12 cellular contexts compared by ENCODE assay signal in genomic region chr21:37710555-37711293, GRCh38.
DNase-seq lines count a peak whose midpoint lies in the region; ATAC-seq and TF ChIP-seq lines count a peak whose summit lies in the region.
"Had no signal": no experiment of that assay in that cellular context is flagged by ENCODE, and none has a peak within 500 bp of the region (broad histone marks: within the 10 kb centered on the region; RNA-seq: fewer than 3 reads in every experiment).

No MANE protein-coding gene starts in this region.

- no peaks in the 10 kb centered on the region for H3K4me1 ChIP-seq in psoas muscle

- H3K27ac ChIP-seq in psoas muscle = no peak overlapping the region

- H3K9me3 ChIP-seq in psoas muscle = peaks cover 6% of the 10 kb centered on the region

- intact Hi-C loops in psoas muscle (cut with DNase I) = loop anchor here (5.0 to 10.0 kb wide), 2 partner anchors 414 to 417 kb away; no protein-coding TSS in a partner anchor

- DNase-seq in HFF-Myc (ENCODE audit: extremely low read depth, low read depth) (peak; percentile 79), NCI-H748 (lab: John Stamatoyannopoulos, UW; ENCODE audit: unreplicated experiment) (peak; percentile 90), fibroblast of pulmonary artery (ENCODE audit: low read depth) (peak; percentile 21), psoas muscle (no peak)
- no peak for DNase-seq in stimulated activated CD4-positive, alpha-beta T cell treated with anti-CD3 and anti-CD28 coated beads, Interleukin-2, amount 100 ng/mL, for 24 hours
- DNase-seq: activated CD8-positive, alpha-beta T cell treated with anti-CD3 and anti-CD28 coated beads for 36 hours; activated naive CD8-positive, alpha-beta T cell treated with anti-CD3 and anti-CD28 coated beads, Interleukin-2, amount 10 ng/mL, durations not matched to agents 7 days and 5 days; effector memory CD8-positive, alpha-beta T cell; naive thymus-derived CD4-positive, alpha-beta T cell; NK-92 treated with Interleukin-12 subunit alpha and Interleukin-12 subunit beta, amount 100 ng/mL, for 24 hours had no signal

- H3K27me3 ChIP-seq in psoas muscle (ENCODE audit: insufficient read depth in 3 of 3, low read length in 2 of 3) = no peaks in the 10 kb centered on the region

- H3K36me3 ChIP-seq in psoas muscle (ENCODE audit: insufficient read depth in 1 of 2, low read depth in 1 of 2) = no peaks in the 10 kb centered on the region

- ATAC-seq in psoas muscle (peak; percentile 35 to 85 (median 58)), HG03439 (IDR thresholded peaks at IDR 0.05; ENCODE audit: unreplicated experiment) (no peak), HG03159 (IDR thresholded peaks at IDR 0.05; ENCODE audit: unreplicated experiment) (no peak)
- ATAC-seq: activated CD8-positive, alpha-beta T cell treated with anti-CD3 and anti-CD28 coated beads for 36 hours; effector memory CD8-positive, alpha-beta T cell; naive thymus-derived CD4-positive, alpha-beta T cell had no signal

- no peak for TF ChIP-seq CTCF in HFF-Myc (IDR thresholded peaks at IDR 0.05; ENCODE audit: low read depth, low read length, missing control alignments)
- no peak for TF ChIP-seq CTCF in fibroblast of pulmonary artery (IDR thresholded peaks at IDR 0.05; ENCODE audit: low read length, missing control alignments)
- TF ChIP-seq CTCF in psoas muscle (IDR thresholded peaks at IDR 0.05) = no peak

- WGBS in psoas muscle, 3 donors = 42 to 48% (median 47%) methylated on average over 24 of the region's 24 CpGs

- H3K4me3 ChIP-seq in HFF-Myc (replicated peaks; ENCODE audit: low read depth, low read length) (no peak overlapping the region), fibroblast of pulmonary artery (replicated peaks; ENCODE audit: low read depth, low read length) (no peak overlapping the region), psoas muscle (no peak overlapping the region)

Comparison
In these comparisons a context has a peak if more than half of its experiments do, and no peak if none do; other contexts are left out.
1. DNase-seq: peak in HFF-Myc (single experiment), NCI-H748 (single experiment) and fibroblast of pulmonary artery (single experiment); none in psoas muscle (0 of 2) and stimulated activated CD4-positive, alpha-beta T cell treated with anti-CD3 and anti-CD28 coated beads, Interleukin-2, amount 100 ng/mL, for 24 hours (0 of 2).
2. ATAC-seq: peak in psoas muscle (4 of 4); none in HG03439 (single experiment) and HG03159 (single experiment).